1 cellular context compared by ENCODE assay signal in genomic region chr17:20214807-20215206, GRCh38.
TF ChIP-seq lines count a peak whose summit lies in the region.

No MANE protein-coding gene starts in this region.

TF ChIP-seq in A549, 52 proteins besides CTCF, POLR2A, EP300 and RAD21 (continued from another document):
- TF ChIP-seq PBX3 (IDR thresholded peaks at IDR 0.05), result no peak
- no peak for TF ChIP-seq CEBPB (IDR thresholded peaks at IDR 0.05)
- no peak for TF ChIP-seq MAFK (IDR thresholded peaks at IDR 0.05; ENCODE audit: partially characterized antibody)
- no peak for TF ChIP-seq MAZ (IDR thresholded peaks at IDR 0.05; ENCODE audit: borderline replicate concordance, low read depth, low read length)
- no peak for TF ChIP-seq EHMT2 (IDR thresholded peaks at IDR 0.05; ENCODE audit: low read depth)
- TF ChIP-seq CHD4 (IDR thresholded peaks at IDR 0.05; ENCODE audit: borderline replicate concordance), result no peak
- TF ChIP-seq ZSCAN20 (CRISPR knock-in tag; IDR thresholded peaks at IDR 0.05), result no peak
- TF ChIP-seq SMC3 (IDR thresholded peaks at IDR 0.05), result no peak
- no peak for TF ChIP-seq NR3C1 (IDR thresholded peaks at IDR 0.05)
- TF ChIP-seq HOXA7 (CRISPR knock-in tag; IDR thresholded peaks at IDR 0.05), result no peak
